Comparison of ENCODE assay signal across 32 cellular contexts in genomic region chr3:44330444-44330843, GRCh38.
"Had no signal": no experiment of that assay in that cellular context is flagged by ENCODE, and none has a peak within 500 bp of the region (broad histone marks: within the 10 kb centered on the region; RNA-seq: fewer than 3 reads in every experiment).

No MANE protein-coding gene starts in this region.

- DNase-seq: activated CD4-positive, alpha-beta memory T cell treated with anti-CD3 and anti-CD28 coated beads for 36 hours; activated CD4-positive, alpha-beta T cell treated with anti-CD3 and anti-CD28 coated beads for 4 hours; activated CD4-positive, alpha-beta T cell treated with anti-CD3 and anti-CD28 coated beads, Interleukin-2, amount 50 U/mL, for 1 hour; activated CD4-positive, CD25-positive, alpha-beta regulatory T cell treated with anti-CD3 and anti-CD28 coated beads, Interleukin-2, amount 50 U/mL, for 72 hours; activated CD8-positive, alpha-beta memory T cell treated with anti-CD3 and anti-CD28 coated beads, Interleukin-2, amount 50 U/mL, for 4 hours; activated gamma-delta T cell treated with Interleukin-2 at 50 U/mL for 16 hours; activated naive CD4-positive, alpha-beta T cell treated with anti-CD3 and anti-CD28 coated beads for 36 hours; activated naive CD8-positive, alpha-beta T cell treated with anti-CD3 and anti-CD28 coated beads, Interleukin-2, amount 50 U/mL, for 24 hours; activated T-cell treated with anti-CD3 and anti-CD28 coated beads for 4 hours; activated T-cell treated with anti-CD3 and anti-CD28 coated beads, Interleukin-2, amount 50 U/mL, for 4 hours; anterior cingulate cortex; caudate nucleus; cerebellar nuclear complex; MV-4-11; NCI-H1092; NCI-H1436 treated with DMSO at 0.1 percent for 48 hours; NCI-H1694 treated with DMSO at 0.1 percent for 48 hours; NCI-H2029 treated with DMSO at 0.1 percent for 48 hours; NCI-H2107; NCI-H2171; NCI-H510A; NCI-H526; NCI-H748 treated with DMSO at 0.1 percent for 48 hours; NK-92 treated with Interleukin-12 subunit alpha and Interleukin-12 subunit beta, amount 100 ng/mL, for 24 hours; PC-3; Peyer's patch; RPMI8226; SHP77 treated with DMSO at 0.1 percent for 48 hours; SK-N-SH had no signal

- H3K27ac ChIP-seq: Peyer's patch, SJSA1 had no signal

- FAIRE-seq: bronchial epithelial cell, TTC549 had no signal

- H3K4me3 ChIP-seq: Peyer's patch, SJSA1 had no signal

- H3K4me1 ChIP-seq: Peyer's patch, SJSA1 had no signal

- ATAC-seq: activated naive CD8-positive, alpha-beta T cell treated with anti-CD3 and anti-CD28 coated beads, Interleukin-2, amount 50 U/mL, for 24 hours; activated T-cell treated with anti-CD3 and anti-CD28 coated beads, Interleukin-2, amount 50 U/mL, for 4 hours; PC-3 had no signal

- H3K9me3 ChIP-seq: Peyer's patch, SJSA1 had no signal

- H3K36me3 ChIP-seq: Peyer's patch, SJSA1 had no signal

- H3K27me3 ChIP-seq: Peyer's patch had no signal

- H3K4me2 ChIP-seq: SK-N-SH had no signal

- H3K9ac ChIP-seq: SK-N-SH had no signal
